Comparison of ENCODE assay signal across 1 cellular context in the genomic region with DNA sequence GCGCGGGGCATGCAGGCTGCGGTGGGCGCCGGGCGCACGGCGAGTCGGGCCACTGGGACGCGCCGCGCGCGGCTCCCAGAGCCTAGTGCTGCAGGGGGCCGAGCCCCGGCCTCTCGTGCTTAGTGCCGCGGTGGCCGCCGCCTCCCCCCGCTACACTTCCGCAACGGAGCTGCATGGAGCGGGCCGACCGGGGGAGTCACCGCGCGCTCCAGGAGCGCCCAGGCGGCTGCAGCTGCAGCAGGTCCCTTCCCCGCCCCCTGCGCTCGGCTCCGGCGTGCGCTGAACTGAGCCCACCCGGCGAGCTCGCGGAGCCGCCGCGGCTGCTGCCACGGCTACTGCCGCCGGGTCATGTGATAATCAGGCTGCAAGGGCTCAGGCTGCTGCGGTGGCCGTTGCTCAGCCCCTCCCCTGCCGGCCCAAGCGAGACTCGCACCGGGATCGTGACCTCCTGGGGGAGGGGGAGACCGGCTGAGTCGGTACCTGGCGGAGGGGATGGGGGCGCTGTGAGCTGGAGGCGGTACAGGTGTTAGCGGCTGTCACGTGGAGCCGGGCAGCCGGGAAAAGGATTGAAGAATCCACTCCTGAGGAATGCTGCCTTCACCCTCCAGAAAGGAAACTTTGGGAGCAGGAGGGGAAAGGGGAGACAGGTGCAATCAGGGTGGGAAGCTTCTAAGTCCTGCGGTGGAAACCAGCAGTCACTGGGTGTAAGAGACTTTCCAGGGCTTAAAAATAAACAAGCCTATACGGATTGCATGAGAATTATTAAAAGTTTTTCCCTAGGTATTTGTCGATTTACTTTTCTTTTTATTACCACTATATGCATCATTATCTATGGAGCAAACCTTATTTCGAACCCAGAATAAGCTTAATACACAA.
TF ChIP-seq lines count a peak whose summit lies in the region.

A gene with protein sequence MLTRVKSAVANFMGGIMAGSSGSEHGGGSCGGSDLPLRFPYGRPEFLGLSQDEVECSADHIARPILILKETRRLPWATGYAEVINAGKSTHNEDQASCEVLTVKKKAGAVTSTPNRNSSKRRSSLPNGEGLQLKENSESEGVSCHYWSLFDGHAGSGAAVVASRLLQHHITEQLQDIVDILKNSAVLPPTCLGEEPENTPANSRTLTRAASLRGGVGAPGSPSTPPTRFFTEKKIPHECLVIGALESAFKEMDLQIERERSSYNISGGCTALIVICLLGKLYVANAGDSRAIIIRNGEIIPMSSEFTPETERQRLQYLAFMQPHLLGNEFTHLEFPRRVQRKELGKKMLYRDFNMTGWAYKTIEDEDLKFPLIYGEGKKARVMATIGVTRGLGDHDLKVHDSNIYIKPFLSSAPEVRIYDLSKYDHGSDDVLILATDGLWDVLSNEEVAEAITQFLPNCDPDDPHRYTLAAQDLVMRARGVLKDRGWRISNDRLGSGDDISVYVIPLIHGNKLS (minus strand): TSS at position 352 of the 876 bp plus-strand sequence. CDS start 414 bp downstream, outside the sequence.

TF ChIP-seq in HepG2, 621 proteins besides CTCF, POLR2A, EP300 and RAD21 (continued from another document and continues in another):
- TF ChIP-seq, protein P1, sequence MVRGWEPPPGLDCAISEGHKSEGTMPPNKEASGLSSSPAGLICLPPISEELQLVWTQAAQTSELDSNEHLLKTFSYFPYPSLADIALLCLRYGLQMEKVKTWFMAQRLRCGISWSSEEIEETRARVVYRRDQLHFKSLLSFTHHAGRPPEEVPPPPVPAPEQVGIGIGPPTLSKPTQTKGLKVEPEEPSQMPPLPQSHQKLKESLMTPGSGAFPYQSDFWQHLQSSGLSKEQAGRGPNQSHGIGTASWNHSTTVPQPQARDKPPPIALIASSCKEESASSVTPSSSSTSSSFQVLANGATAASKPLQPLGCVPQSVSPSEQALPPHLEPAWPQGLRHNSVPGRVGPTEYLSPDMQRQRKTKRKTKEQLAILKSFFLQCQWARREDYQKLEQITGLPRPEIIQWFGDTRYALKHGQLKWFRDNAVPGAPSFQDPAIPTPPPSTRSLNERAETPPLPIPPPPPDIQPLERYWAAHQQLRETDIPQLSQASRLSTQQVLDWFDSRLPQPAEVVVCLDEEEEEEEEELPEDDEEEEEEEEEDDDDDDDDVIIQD (CRISPR knock-in tag; IDR thresholded peaks at IDR 0.05; ENCODE audit: low read depth), result peak; percentile 97
- no peak for TF ChIP-seq ZFP82 (CRISPR knock-in tag; IDR thresholded peaks at IDR 0.05; ENCODE audit: borderline replicate concordance)
- TF ChIP-seq, protein P2, sequence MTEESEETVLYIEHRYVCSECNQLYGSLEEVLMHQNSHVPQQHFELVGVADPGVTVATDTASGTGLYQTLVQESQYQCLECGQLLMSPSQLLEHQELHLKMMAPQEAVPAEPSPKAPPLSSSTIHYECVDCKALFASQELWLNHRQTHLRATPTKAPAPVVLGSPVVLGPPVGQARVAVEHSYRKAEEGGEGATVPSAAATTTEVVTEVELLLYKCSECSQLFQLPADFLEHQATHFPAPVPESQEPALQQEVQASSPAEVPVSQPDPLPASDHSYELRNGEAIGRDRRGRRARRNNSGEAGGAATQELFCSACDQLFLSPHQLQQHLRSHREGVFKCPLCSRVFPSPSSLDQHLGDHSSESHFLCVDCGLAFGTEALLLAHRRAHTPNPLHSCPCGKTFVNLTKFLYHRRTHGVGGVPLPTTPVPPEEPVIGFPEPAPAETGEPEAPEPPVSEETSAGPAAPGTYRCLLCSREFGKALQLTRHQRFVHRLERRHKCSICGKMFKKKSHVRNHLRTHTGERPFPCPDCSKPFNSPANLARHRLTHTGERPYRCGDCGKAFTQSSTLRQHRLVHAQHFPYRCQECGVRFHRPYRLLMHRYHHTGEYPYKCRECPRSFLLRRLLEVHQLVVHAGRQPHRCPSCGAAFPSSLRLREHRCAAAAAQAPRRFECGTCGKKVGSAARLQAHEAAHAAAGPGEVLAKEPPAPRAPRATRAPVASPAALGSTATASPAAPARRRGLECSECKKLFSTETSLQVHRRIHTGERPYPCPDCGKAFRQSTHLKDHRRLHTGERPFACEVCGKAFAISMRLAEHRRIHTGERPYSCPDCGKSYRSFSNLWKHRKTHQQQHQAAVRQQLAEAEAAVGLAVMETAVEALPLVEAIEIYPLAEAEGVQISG (CRISPR knock-in tag; IDR thresholded peaks at IDR 0.05), result peak; percentile 93
- TF ChIP-seq ZNF20 (CRISPR knock-in tag; IDR thresholded peaks at IDR 0.05), result no peak
- TF ChIP-seq NR2C2 (CRISPR knock-in tag; IDR thresholded peaks at IDR 0.05; ENCODE audit: borderline replicate concordance), result peak; percentile 87
- TF ChIP-seq MED1 (CRISPR knock-in tag; IDR thresholded peaks at IDR 0.05), result peak; percentile 90
- peak; percentile 78 for TF ChIP-seq FOXO1 (CRISPR knock-in tag; IDR thresholded peaks at IDR 0.05)
- TF ChIP-seq, protein P3, sequence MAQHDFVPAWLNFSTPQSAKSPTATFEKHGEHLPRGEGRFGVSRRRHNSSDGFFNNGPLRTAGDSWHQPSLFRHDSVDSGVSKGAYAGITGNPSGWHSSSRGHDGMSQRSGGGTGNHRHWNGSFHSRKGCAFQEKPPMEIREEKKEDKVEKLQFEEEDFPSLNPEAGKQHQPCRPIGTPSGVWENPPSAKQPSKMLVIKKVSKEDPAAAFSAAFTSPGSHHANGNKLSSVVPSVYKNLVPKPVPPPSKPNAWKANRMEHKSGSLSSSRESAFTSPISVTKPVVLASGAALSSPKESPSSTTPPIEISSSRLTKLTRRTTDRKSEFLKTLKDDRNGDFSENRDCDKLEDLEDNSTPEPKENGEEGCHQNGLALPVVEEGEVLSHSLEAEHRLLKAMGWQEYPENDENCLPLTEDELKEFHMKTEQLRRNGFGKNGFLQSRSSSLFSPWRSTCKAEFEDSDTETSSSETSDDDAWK (CRISPR knock-in tag; IDR thresholded peaks at IDR 0.05), result no peak
- TF ChIP-seq ZNF792 (CRISPR knock-in tag; IDR thresholded peaks at IDR 0.05), result peak; percentile 91
- TF ChIP-seq TAF15 (IDR thresholded peaks at IDR 0.05; ENCODE audit: low read depth, low read length, poor library complexity, severe bottlenecking), result peak; percentile 93
- TF ChIP-seq PHF21A (CRISPR knock-in tag; IDR thresholded peaks at IDR 0.05), result peak; percentile 74
- TF ChIP-seq PHB2 (IDR thresholded peaks at IDR 0.05; ENCODE audit: partially characterized antibody), result no peak
- 0 out of 2 replicates have a peak, but pooled peaks have one; percentile 29 for TF ChIP-seq DR1 (CRISPR knock-in tag; IDR thresholded peaks at IDR 0.05)
- TF ChIP-seq ZSCAN20 (CRISPR knock-in tag; IDR thresholded peaks at IDR 0.05; ENCODE audit: borderline replicate concordance), result no peak; the same call in 1 of the 2 replicates
- TF ChIP-seq ZKSCAN5 (CRISPR knock-in tag; IDR thresholded peaks at IDR 0.05), result no peak
- TF ChIP-seq ZNF879 (CRISPR knock-in tag; IDR thresholded peaks at IDR 0.05), result no peak
- TF ChIP-seq RARG (CRISPR knock-in tag; IDR thresholded peaks at IDR 0.05; ENCODE audit: low read depth), result no peak
- peak; percentile 89 for TF ChIP-seq TBX3 (IDR thresholded peaks at IDR 0.05; ENCODE audit: borderline replicate concordance)
- no peak for TF ChIP-seq ZNF629 (CRISPR knock-in tag; conservative IDR thresholded peaks at IDR 0.05)
- TF ChIP-seq, protein P4, sequence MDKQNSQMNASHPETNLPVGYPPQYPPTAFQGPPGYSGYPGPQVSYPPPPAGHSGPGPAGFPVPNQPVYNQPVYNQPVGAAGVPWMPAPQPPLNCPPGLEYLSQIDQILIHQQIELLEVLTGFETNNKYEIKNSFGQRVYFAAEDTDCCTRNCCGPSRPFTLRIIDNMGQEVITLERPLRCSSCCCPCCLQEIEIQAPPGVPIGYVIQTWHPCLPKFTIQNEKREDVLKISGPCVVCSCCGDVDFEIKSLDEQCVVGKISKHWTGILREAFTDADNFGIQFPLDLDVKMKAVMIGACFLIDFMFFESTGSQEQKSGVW (CRISPR knock-in tag; IDR thresholded peaks at IDR 0.05; ENCODE audit: borderline replicate concordance), result no peak
- peak; percentile 53; the same call in 1 of the 2 replicates for TF ChIP-seq ZNF816 (CRISPR knock-in tag; IDR thresholded peaks at IDR 0.05; ENCODE audit: borderline replicate concordance)
- TF ChIP-seq, protein P5, sequence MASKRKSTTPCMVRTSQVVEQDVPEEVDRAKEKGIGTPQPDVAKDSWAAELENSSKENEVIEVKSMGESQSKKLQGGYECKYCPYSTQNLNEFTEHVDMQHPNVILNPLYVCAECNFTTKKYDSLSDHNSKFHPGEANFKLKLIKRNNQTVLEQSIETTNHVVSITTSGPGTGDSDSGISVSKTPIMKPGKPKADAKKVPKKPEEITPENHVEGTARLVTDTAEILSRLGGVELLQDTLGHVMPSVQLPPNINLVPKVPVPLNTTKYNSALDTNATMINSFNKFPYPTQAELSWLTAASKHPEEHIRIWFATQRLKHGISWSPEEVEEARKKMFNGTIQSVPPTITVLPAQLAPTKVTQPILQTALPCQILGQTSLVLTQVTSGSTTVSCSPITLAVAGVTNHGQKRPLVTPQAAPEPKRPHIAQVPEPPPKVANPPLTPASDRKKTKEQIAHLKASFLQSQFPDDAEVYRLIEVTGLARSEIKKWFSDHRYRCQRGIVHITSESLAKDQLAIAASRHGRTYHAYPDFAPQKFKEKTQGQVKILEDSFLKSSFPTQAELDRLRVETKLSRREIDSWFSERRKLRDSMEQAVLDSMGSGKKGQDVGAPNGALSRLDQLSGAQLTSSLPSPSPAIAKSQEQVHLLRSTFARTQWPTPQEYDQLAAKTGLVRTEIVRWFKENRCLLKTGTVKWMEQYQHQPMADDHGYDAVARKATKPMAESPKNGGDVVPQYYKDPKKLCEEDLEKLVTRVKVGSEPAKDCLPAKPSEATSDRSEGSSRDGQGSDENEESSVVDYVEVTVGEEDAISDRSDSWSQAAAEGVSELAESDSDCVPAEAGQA (IDR thresholded peaks at IDR 0.05; ENCODE audit: low read depth), result no peak
- TF ChIP-seq, protein P5 (CRISPR knock-in tag; IDR thresholded peaks at IDR 0.05; ENCODE audit: borderline replicate concordance), result no peak
- TF ChIP-seq ZNF326 (CRISPR knock-in tag; IDR thresholded peaks at IDR 0.05; ENCODE audit: borderline replicate concordance), result no peak
- TF ChIP-seq SIN3A (IDR thresholded peaks at IDR 0.05; ENCODE audit: borderline replicate concordance, low read depth, low read length), result peak; percentile 70; the same call in 1 of the 2 replicates
- peak; percentile 91 for TF ChIP-seq MYC (CRISPR knock-in tag; IDR thresholded peaks at IDR 0.05; ENCODE audit: borderline replicate concordance)
- TF ChIP-seq LCORL (IDR thresholded peaks at IDR 0.05), result no peak
- peak; percentile 86 for TF ChIP-seq LCORL (CRISPR knock-in tag; IDR thresholded peaks at IDR 0.05)
- TF ChIP-seq, protein P6, sequence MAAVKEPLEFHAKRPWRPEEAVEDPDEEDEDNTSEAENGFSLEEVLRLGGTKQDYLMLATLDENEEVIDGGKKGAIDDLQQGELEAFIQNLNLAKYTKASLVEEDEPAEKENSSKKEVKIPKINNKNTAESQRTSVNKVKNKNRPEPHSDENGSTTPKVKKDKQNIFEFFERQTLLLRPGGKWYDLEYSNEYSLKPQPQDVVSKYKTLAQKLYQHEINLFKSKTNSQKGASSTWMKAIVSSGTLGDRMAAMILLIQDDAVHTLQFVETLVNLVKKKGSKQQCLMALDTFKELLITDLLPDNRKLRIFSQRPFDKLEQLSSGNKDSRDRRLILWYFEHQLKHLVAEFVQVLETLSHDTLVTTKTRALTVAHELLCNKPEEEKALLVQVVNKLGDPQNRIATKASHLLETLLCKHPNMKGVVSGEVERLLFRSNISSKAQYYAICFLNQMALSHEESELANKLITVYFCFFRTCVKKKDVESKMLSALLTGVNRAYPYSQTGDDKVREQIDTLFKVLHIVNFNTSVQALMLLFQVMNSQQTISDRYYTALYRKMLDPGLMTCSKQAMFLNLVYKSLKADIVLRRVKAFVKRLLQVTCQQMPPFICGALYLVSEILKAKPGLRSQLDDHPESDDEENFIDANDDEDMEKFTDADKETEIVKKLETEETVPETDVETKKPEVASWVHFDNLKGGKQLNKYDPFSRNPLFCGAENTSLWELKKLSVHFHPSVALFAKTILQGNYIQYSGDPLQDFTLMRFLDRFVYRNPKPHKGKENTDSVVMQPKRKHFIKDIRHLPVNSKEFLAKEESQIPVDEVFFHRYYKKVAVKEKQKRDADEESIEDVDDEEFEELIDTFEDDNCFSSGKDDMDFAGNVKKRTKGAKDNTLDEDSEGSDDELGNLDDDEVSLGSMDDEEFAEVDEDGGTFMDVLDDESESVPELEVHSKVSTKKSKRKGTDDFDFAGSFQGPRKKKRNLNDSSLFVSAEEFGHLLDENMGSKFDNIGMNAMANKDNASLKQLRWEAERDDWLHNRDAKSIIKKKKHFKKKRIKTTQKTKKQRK (IDR thresholded peaks at IDR 0.05; ENCODE audit: low read length), result no peak
- 0 out of 2 replicates have a peak, but pooled peaks have one; percentile 53 for TF ChIP-seq TOPORS (CRISPR knock-in tag; IDR thresholded peaks at IDR 0.05)
- TF ChIP-seq SMAD9 (CRISPR knock-in tag; IDR thresholded peaks at IDR 0.05), result no peak
